7 cellular contexts compared by ENCODE assay signal in the genomic region with DNA sequence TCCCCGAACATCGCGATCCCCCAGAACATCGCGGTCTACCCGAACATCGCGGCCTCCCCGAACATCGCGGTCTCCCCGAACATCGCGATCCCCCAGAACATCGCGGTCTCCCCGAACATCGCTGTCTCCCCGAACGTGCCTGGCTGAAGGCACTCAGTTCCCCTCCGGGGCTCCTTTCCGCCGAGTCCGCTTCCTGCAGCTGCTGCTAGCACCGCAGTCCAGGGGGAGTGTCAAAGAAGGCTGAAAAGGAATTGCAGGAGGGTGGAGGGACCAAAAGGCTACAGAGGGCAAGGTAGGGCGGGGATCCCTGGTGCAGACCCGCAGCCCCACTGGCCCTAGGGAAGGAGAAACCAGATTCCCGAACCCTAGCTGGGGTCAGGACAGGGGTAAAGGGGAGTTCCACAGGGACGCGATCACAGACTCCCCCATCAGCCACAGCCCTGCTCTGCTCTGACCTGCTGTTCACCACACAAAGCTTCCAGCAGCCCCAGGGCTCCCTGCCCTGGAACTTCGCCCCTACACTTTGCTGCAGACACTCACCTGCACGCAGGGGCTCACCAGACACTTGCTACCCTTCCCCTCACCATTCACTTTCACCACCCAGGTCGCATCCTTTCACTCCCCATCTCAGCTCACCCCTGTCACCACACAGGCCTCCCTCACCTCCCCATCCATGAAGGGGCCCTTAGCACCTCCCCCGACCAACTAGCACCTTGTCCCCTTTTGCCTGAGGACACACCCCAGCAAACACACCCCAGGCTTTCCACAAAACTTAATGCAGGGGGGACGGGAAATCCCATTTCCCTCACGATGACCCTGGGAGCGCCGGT. TPM values are rescaled to one million over a fixed set of nuclear protein-coding genes. Genes with fewer than 3 reads are reported as not detected.
DNase-seq lines count a peak whose midpoint lies in the region; ATAC-seq lines count a peak whose summit lies in the region.

No MANE protein-coding gene starts in this region.

- intact Hi-C loops in activated T-helper 2 cell treated with anti-CD3 and anti-CD28 coated beads, Interferon-gamma antibody, Interleukin-2, Interleukin-4, amounts not matched to agents 10 μg/mL and 5 μg/mL and 100 μg/mL, durations not matched to agents 14 hours and 24 hours and 36 hours (cut with micrococcal nuclease) = loop anchor here (2.0 to 10.0 kb wide), 2 partner anchors 23 to 179 kb away; a partner anchor contains a TSS

- WGBS in HUES64 = 9% methylated on average over 38 of the region's 38 CpGs
- no CpG with 5 or more reads among the region's 38 CpGs for WGBS in iPS DF 6.9 (ENCODE audit: insufficient coverage, insufficient read length)

- H3K4me1 Mint-ChIP-seq in activated T-helper 2 cell treated with anti-CD3 and anti-CD28 coated beads, Interferon-gamma antibody, Interleukin-2, Interleukin-4, amounts not matched to agents 10 μg/mL and 5 μg/mL and 100 μg/mL, durations not matched to agents 14 hours and 24 hours and 36 hours (ENCODE audit: low read depth) = peaks cover 20% of the 10 kb centered on the region
- H3K4me1 Mint-ChIP-seq in stimulated activated naive CD8-positive, alpha-beta T cell treated with anti-CD3 and anti-CD28 coated beads, Interleukin-15, amount 100 ng/mL, for 72 hours = peaks cover 54% of the 10 kb centered on the region

- H3K4me3 ChIP-seq in HUES64 (ENCODE audit: low read length) (peak overlapping the region; percentile 83), iPS DF 6.9 (ENCODE audit: low read length) (peak overlapping the region; percentile 7; the same call in 1 of the 2 replicates)

- no peak for ATAC-seq in stimulated activated naive CD8-positive, alpha-beta T cell treated with anti-CD3 and anti-CD28 coated beads, Interleukin-15, amount 100 ng/mL, for 72 hours
- ATAC-seq in HG02970 (IDR thresholded peaks at IDR 0.05; ENCODE audit: low FRiP score, unreplicated experiment) = no peak

- no peak overlapping the region for H3K27ac ChIP-seq in HUES64 (ENCODE audit: low read depth, low read length)
- H3K27ac ChIP-seq in iPS DF 6.9 (ENCODE audit: low read length) = no peak overlapping the region

- H3K4me1 ChIP-seq in HUES64 (ENCODE audit: insufficient read depth, low read length) = 0 out of 2 replicates have a peak, but pooled peaks cover 5% of the 10 kb centered on the region
- peaks cover 5% of the 10 kb centered on the region; the same call in 1 of the 2 replicates for H3K4me1 ChIP-seq in iPS DF 6.9 (ENCODE audit: control insufficient read depth, insufficient read depth, low read length)

- no peaks in the 10 kb centered on the region for H3K9me3 ChIP-seq in HUES64 (ENCODE audit: insufficient read depth, low read depth, low read length)
- no peaks in the 10 kb centered on the region for H3K9me3 ChIP-seq in iPS DF 6.9 (ENCODE audit: control insufficient read depth, insufficient read depth, low read length)

- H3K36me3 ChIP-seq in HUES64 (ENCODE audit: insufficient read depth, low read length) (no peaks in the 10 kb centered on the region), iPS DF 6.9 (ENCODE audit: control insufficient read depth, insufficient read depth, low read length) (no peaks in the 10 kb centered on the region)

- H3K27me3 ChIP-seq in HUES64 (ENCODE audit: insufficient read depth, low read length) (peaks cover 100% of the 10 kb centered on the region), iPS DF 6.9 (ENCODE audit: control insufficient read depth, insufficient read depth, low read length) (peaks cover 74% of the 10 kb centered on the region)

- DNase-seq in activated T-helper 2 cell treated with anti-CD3 and anti-CD28 coated beads, Interferon-gamma antibody, Interleukin-2, Interleukin-4, amounts not matched to agents 10 μg/mL and 5 μg/mL and 100 μg/mL, durations not matched to agents 14 hours and 24 hours and 36 hours (ENCODE audit: low spot score) = no peak
- DNase-seq in iPS DF 6.9 (ENCODE audit: low read depth, low spot score) (no peak), GOT3 (lab: John Stamatoyannopoulos, UW) (no peak), NCI-H1417 treated with DMSO at 0.1 percent for 48 hours (lab: John Stamatoyannopoulos, UW) (no peak)
- peak; percentile 29 to 32 for DNase-seq in stimulated activated naive CD8-positive, alpha-beta T cell treated with anti-CD3 and anti-CD28 coated beads, Interleukin-15, amount 100 ng/mL, for 72 hours

- H3K4me3 Mint-ChIP-seq in activated T-helper 2 cell treated with anti-CD3 and anti-CD28 coated beads, Interferon-gamma antibody, Interleukin-2, Interleukin-4, amounts not matched to agents 10 μg/mL and 5 μg/mL and 100 μg/mL, durations not matched to agents 14 hours and 24 hours and 36 hours (ENCODE audit: low read depth) = peak overlapping the region; percentile 85
- H3K4me3 Mint-ChIP-seq in stimulated activated naive CD8-positive, alpha-beta T cell treated with anti-CD3 and anti-CD28 coated beads, Interleukin-15, amount 100 ng/mL, for 72 hours = peak overlapping the region; percentile 85

- no peaks in the 10 kb centered on the region for H3K9me3 Mint-ChIP-seq in activated T-helper 2 cell treated with anti-CD3 and anti-CD28 coated beads, Interferon-gamma antibody, Interleukin-2, Interleukin-4, amounts not matched to agents 10 μg/mL and 5 μg/mL and 100 μg/mL, durations not matched to agents 14 hours and 24 hours and 36 hours
- no peaks in the 10 kb centered on the region for H3K9me3 Mint-ChIP-seq in stimulated activated naive CD8-positive, alpha-beta T cell treated with anti-CD3 and anti-CD28 coated beads, Interleukin-15, amount 100 ng/mL, for 72 hours

- peak overlapping the region; percentile 56 for H3K27ac Mint-ChIP-seq in activated T-helper 2 cell treated with anti-CD3 and anti-CD28 coated beads, Interferon-gamma antibody, Interleukin-2, Interleukin-4, amounts not matched to agents 10 μg/mL and 5 μg/mL and 100 μg/mL, durations not matched to agents 14 hours and 24 hours and 36 hours
- peak overlapping the region; percentile 97 to 98 for H3K27ac Mint-ChIP-seq in stimulated activated naive CD8-positive, alpha-beta T cell treated with anti-CD3 and anti-CD28 coated beads, Interleukin-15, amount 100 ng/mL, for 72 hours

- peaks cover 4% of the 10 kb centered on the region for H3K36me3 Mint-ChIP-seq in activated T-helper 2 cell treated with anti-CD3 and anti-CD28 coated beads, Interferon-gamma antibody, Interleukin-2, Interleukin-4, amounts not matched to agents 10 μg/mL and 5 μg/mL and 100 μg/mL, durations not matched to agents 14 hours and 24 hours and 36 hours (ENCODE audit: low read depth)

- no peak overlapping the region for H3K9ac ChIP-seq in HUES64 (ENCODE audit: low read depth, low read length)

- H3K27me3 Mint-ChIP-seq in activated T-helper 2 cell treated with anti-CD3 and anti-CD28 coated beads, Interferon-gamma antibody, Interleukin-2, Interleukin-4, amounts not matched to agents 10 μg/mL and 5 μg/mL and 100 μg/mL, durations not matched to agents 14 hours and 24 hours and 36 hours (ENCODE audit: low read depth) = peaks cover 82% of the 10 kb centered on the region
- peaks cover 93% of the 10 kb centered on the region for H3K27me3 Mint-ChIP-seq in stimulated activated naive CD8-positive, alpha-beta T cell treated with anti-CD3 and anti-CD28 coated beads, Interleukin-15, amount 100 ng/mL, for 72 hours

RNA-seq across cellular contexts. Expression of a gene that starts 1.7 kb away (rescaled TPM):
- polyA plus RNA-seq in HUES64 (2013, experiment 1 of 2) = 0.20 TPM
- polyA plus RNA-seq in HUES64 (2013, experiment 2 of 2) = 0.76 TPM
- total RNA-seq in activated T-helper 2 cell treated with anti-CD3 and anti-CD28 coated beads, Interferon-gamma antibody, Interleukin-2, Interleukin-4, amounts not matched to agents 10 μg/mL and 5 μg/mL and 100 μg/mL, durations not matched to agents 14 hours and 24 hours and 36 hours = 0.41 and 0.48 TPM in 2 replicates

RNA-seq across cellular contexts. Expression of a gene that starts 23.6 kb away (rescaled TPM):
- not detected for polyA plus RNA-seq in HUES64 (2013, experiment 1 of 2)
- not detected for polyA plus RNA-seq in HUES64 (2013, experiment 2 of 2)
- 0.14 and 0.18 TPM in 2 replicates for total RNA-seq in activated T-helper 2 cell treated with anti-CD3 and anti-CD28 coated beads, Interferon-gamma antibody, Interleukin-2, Interleukin-4, amounts not matched to agents 10 μg/mL and 5 μg/mL and 100 μg/mL, durations not matched to agents 14 hours and 24 hours and 36 hours

RNA-seq across cellular contexts. Expression of a gene that starts 42.5 kb away (rescaled TPM):
- not detected for polyA plus RNA-seq in HUES64 (2013, experiment 1 of 2)
- not detected for polyA plus RNA-seq in HUES64 (2013, experiment 2 of 2)
- total RNA-seq in activated T-helper 2 cell treated with anti-CD3 and anti-CD28 coated beads, Interferon-gamma antibody, Interleukin-2, Interleukin-4, amounts not matched to agents 10 μg/mL and 5 μg/mL and 100 μg/mL, durations not matched to agents 14 hours and 24 hours and 36 hours = not detected in 2 replicates

RNA-seq across cellular contexts. Expression of a gene that starts 59.9 kb away (rescaled TPM):
- polyA plus RNA-seq in HUES64 (2013, experiment 1 of 2) = not detected
- not detected for polyA plus RNA-seq in HUES64 (2013, experiment 2 of 2)
- total RNA-seq in activated T-helper 2 cell treated with anti-CD3 and anti-CD28 coated beads, Interferon-gamma antibody, Interleukin-2, Interleukin-4, amounts not matched to agents 10 μg/mL and 5 μg/mL and 100 μg/mL, durations not matched to agents 14 hours and 24 hours and 36 hours = not detected in 2 replicates

Comparison
In these comparisons a context has a peak if more than half of its experiments do, and no peak if none do; other contexts are left out.
1. DNase-seq: peak in stimulated activated naive CD8-positive, alpha-beta T cell treated with anti-CD3 and anti-CD28 coated beads, Interleukin-15, amount 100 ng/mL, for 72 hours (2 of 2); none in activated T-helper 2 cell treated with anti-CD3 and anti-CD28 coated beads, Interferon-gamma antibody, Interleukin-2, Interleukin-4, amounts not matched to agents 10 μg/mL and 5 μg/mL and 100 μg/mL, durations not matched to agents 14 hours and 24 hours and 36 hours (single experiment), iPS DF 6.9 (single experiment), GOT3 (single experiment) and NCI-H1417 treated with DMSO at 0.1 percent for 48 hours (single experiment).